In genomic region chr3:152772622-152773021, GRCh38 we compare ENCODE assay signal across 34 cellular contexts.
"Had no signal": no experiment of that assay in that cellular context is flagged by ENCODE, and none has a peak within 500 bp of the region (broad histone marks: within the 10 kb centered on the region; RNA-seq: fewer than 3 reads in every experiment).

No MANE protein-coding gene starts in this region.

- H3K36me3 Mint-ChIP-seq: activated CD4-positive, alpha-beta memory T cell treated with anti-CD3 and anti-CD28 coated beads for 36 hours; activated CD8-positive, alpha-beta memory T cell treated with anti-CD3 and anti-CD28 coated beads, Interleukin-2, amount 10 ng/mL, durations not matched to agents 7 days and 5 days; activated naive CD4-positive, alpha-beta T cell treated with anti-CD3 and anti-CD28 coated beads, Interleukin-2, amount 50 U/mL, for 24 hours; activated naive CD8-positive, alpha-beta T cell treated with anti-CD3 and anti-CD28 coated beads for 36 hours; brain had no signal

- ATAC-seq: activated CD4-positive, CD25-positive, alpha-beta regulatory T cell treated with anti-CD3 and anti-CD28 coated beads, Interleukin-2, amount 50 U/mL, for 24 hours; activated CD8-positive, alpha-beta memory T cell treated with anti-CD3 and anti-CD28 coated beads, Interleukin-2, amount 10 ng/mL, durations not matched to agents 7 days and 5 days; activated CD8-positive, alpha-beta T cell treated with anti-CD3 and anti-CD28 coated beads, Interleukin-2, amount 10 ng/mL, durations not matched to agents 7 days and 5 days; activated naive CD8-positive, alpha-beta T cell treated with anti-CD3 and anti-CD28 coated beads, Interleukin-2, amount 50 U/mL, for 24 hours; esophagus mucosa; T-helper 17 cell had no signal

- DNase-seq: activated B cell treated with CpG ODN at 0.5 μM for 24 hours; activated CD4-positive, alpha-beta memory T cell treated with anti-CD3 and anti-CD28 coated beads for 36 hours; activated CD4-positive, alpha-beta T cell treated with anti-CD3 and anti-CD28 coated beads, Interleukin-2, amount 10 ng/mL, durations not matched to agents 24 days and 14 days; activated CD8-positive, alpha-beta memory T cell treated with anti-CD3 and anti-CD28 coated beads, Interleukin-2, amount 10 ng/mL, durations not matched to agents 7 days and 5 days; activated CD8-positive, alpha-beta memory T cell treated with anti-CD3 and anti-CD28 coated beads, Interleukin-2, amount 50 U/mL, for 4 hours; activated CD8-positive, alpha-beta T cell treated with anti-CD3 and anti-CD28 coated beads, Interleukin-2, amount 10 ng/mL, durations not matched to agents 7 days and 5 days; activated effector memory CD4-positive, alpha-beta T cell treated with anti-CD3 and anti-CD28 coated beads, Interleukin-2, amount 50 U/mL, for 16 hours; activated naive CD4-positive, alpha-beta T cell treated with anti-CD3 and anti-CD28 coated beads for 36 hours; activated naive CD8-positive, alpha-beta T cell treated with anti-CD3 and anti-CD28 coated beads for 36 hours; activated naive CD8-positive, alpha-beta T cell treated with anti-CD3 and anti-CD28 coated beads, Interleukin-2, amount 50 U/mL, for 24 hours; activated T-cell treated with anti-CD3 and anti-CD28 coated beads, Interleukin-2, amount 50 U/mL, for 1 hour; activated T-cell treated with anti-CD3 and anti-CD28 coated beads, Interleukin-2, amount 50 U/mL, for 48 hours; central memory CD4-positive, alpha-beta T cell; cerebellar nuclear complex; colonic mucosa; effector CD8-positive, alpha-beta T cell; endodermal cell; foreskin fibroblast; head of caudate nucleus; T-helper 1 cell; T-helper 17 cell; T1000; WERI-Rb-1 had no signal

- FAIRE-seq: frontal cortex had no signal

- H3K4me1 ChIP-seq: ascending aorta, breast epithelium, colonic mucosa had no signal

- H3K27me3 ChIP-seq: ascending aorta, breast epithelium, cardiac muscle cell, colonic mucosa had no signal

- H3K27ac Mint-ChIP-seq: activated B cell treated with CpG ODN at 0.5 μM for 24 hours; activated CD4-positive, alpha-beta memory T cell treated with anti-CD3 and anti-CD28 coated beads for 36 hours; activated CD4-positive, alpha-beta T cell treated with anti-CD3 and anti-CD28 coated beads, Interleukin-2, amount 10 ng/mL, durations not matched to agents 24 days and 14 days; activated CD8-positive, alpha-beta memory T cell treated with anti-CD3 and anti-CD28 coated beads, Interleukin-2, amount 10 ng/mL, durations not matched to agents 7 days and 5 days; activated CD8-positive, alpha-beta T cell treated with anti-CD3 and anti-CD28 coated beads, Interleukin-2, amount 10 ng/mL, durations not matched to agents 7 days and 5 days; activated naive CD4-positive, alpha-beta T cell treated with anti-CD3 and anti-CD28 coated beads for 36 hours; activated naive CD4-positive, alpha-beta T cell treated with anti-CD3 and anti-CD28 coated beads, Interleukin-2, amount 50 U/mL, for 24 hours; activated naive CD8-positive, alpha-beta T cell treated with anti-CD3 and anti-CD28 coated beads for 36 hours; activated naive CD8-positive, alpha-beta T cell treated with anti-CD3 and anti-CD28 coated beads, Interleukin-2, amount 50 U/mL, for 24 hours; activated T-helper 1 cell treated with anti-CD3 and anti-CD28 coated beads, Interleukin-12 subunit alpha, Interleukin-12 subunit beta, Interleukin-2, Interleukin-4 antibody, amounts not matched to agents 30 ng/mL and 10 ng/mL and 1 ng/mL, durations not matched to agents 14 hours and 24 hours and 36 hours; activated T-helper 2 cell treated with anti-CD3 and anti-CD28 coated beads, Interferon-gamma antibody, Interleukin-2, Interleukin-4, amounts not matched to agents 10 μg/mL and 5 μg/mL and 100 μg/mL, durations not matched to agents 14 hours and 24 hours and 36 hours; brain; endodermal cell; T-helper 17 cell; T-helper 2 cell treated with Interferon-gamma antibody and Interleukin-4, amounts not matched to agents 5 μg/mL and 100 μg/mL, for 36 hours had no signal

- H3K9me3 Mint-ChIP-seq: activated B cell treated with CpG ODN at 0.5 μM for 24 hours; activated CD4-positive, alpha-beta memory T cell treated with anti-CD3 and anti-CD28 coated beads for 36 hours; activated CD4-positive, alpha-beta T cell treated with anti-CD3 and anti-CD28 coated beads, Interleukin-2, amount 10 ng/mL, durations not matched to agents 24 days and 14 days; activated naive CD4-positive, alpha-beta T cell treated with anti-CD3 and anti-CD28 coated beads, Interleukin-2, amount 50 U/mL, for 24 hours; activated naive CD8-positive, alpha-beta T cell treated with anti-CD3 and anti-CD28 coated beads for 36 hours; activated naive CD8-positive, alpha-beta T cell treated with anti-CD3 and anti-CD28 coated beads, Interleukin-2, amount 50 U/mL, for 24 hours; activated T-helper 1 cell treated with anti-CD3 and anti-CD28 coated beads, Interleukin-12 subunit alpha, Interleukin-12 subunit beta, Interleukin-2, Interleukin-4 antibody, amounts not matched to agents 30 ng/mL and 10 ng/mL and 1 ng/mL, durations not matched to agents 14 hours and 24 hours and 36 hours; activated T-helper 2 cell treated with anti-CD3 and anti-CD28 coated beads, Interferon-gamma antibody, Interleukin-2, Interleukin-4, amounts not matched to agents 10 μg/mL and 5 μg/mL and 100 μg/mL, durations not matched to agents 14 hours and 24 hours and 36 hours; T-helper 2 cell treated with Interferon-gamma antibody and Interleukin-4, amounts not matched to agents 5 μg/mL and 100 μg/mL, for 36 hours had no signal

- H3K9me3 ChIP-seq: ascending aorta, breast epithelium, colonic mucosa had no signal

- H3K4me3 Mint-ChIP-seq: activated B cell treated with CpG ODN at 0.5 μM for 24 hours; activated CD4-positive, alpha-beta memory T cell treated with anti-CD3 and anti-CD28 coated beads for 36 hours; activated CD4-positive, alpha-beta T cell treated with anti-CD3 and anti-CD28 coated beads, Interleukin-2, amount 10 ng/mL, durations not matched to agents 24 days and 14 days; activated CD8-positive, alpha-beta memory T cell treated with anti-CD3 and anti-CD28 coated beads, Interleukin-2, amount 10 ng/mL, durations not matched to agents 7 days and 5 days; activated CD8-positive, alpha-beta T cell treated with anti-CD3 and anti-CD28 coated beads, Interleukin-2, amount 10 ng/mL, durations not matched to agents 7 days and 5 days; activated naive CD4-positive, alpha-beta T cell treated with anti-CD3 and anti-CD28 coated beads for 36 hours; activated naive CD4-positive, alpha-beta T cell treated with anti-CD3 and anti-CD28 coated beads, Interleukin-2, amount 50 U/mL, for 24 hours; activated naive CD8-positive, alpha-beta T cell treated with anti-CD3 and anti-CD28 coated beads for 36 hours; activated naive CD8-positive, alpha-beta T cell treated with anti-CD3 and anti-CD28 coated beads, Interleukin-2, amount 50 U/mL, for 24 hours; activated T-helper 1 cell treated with anti-CD3 and anti-CD28 coated beads, Interleukin-12 subunit alpha, Interleukin-12 subunit beta, Interleukin-2, Interleukin-4 antibody, amounts not matched to agents 30 ng/mL and 10 ng/mL and 1 ng/mL, durations not matched to agents 14 hours and 24 hours and 36 hours; brain; endodermal cell; T-helper 17 cell; T-helper 2 cell treated with Interferon-gamma antibody and Interleukin-4, amounts not matched to agents 5 μg/mL and 100 μg/mL, for 36 hours had no signal

- H3K4me1 Mint-ChIP-seq: activated B cell treated with CpG ODN at 0.5 μM for 24 hours; activated CD4-positive, alpha-beta T cell treated with anti-CD3 and anti-CD28 coated beads, Interleukin-2, amount 10 ng/mL, durations not matched to agents 24 days and 14 days; activated CD8-positive, alpha-beta memory T cell treated with anti-CD3 and anti-CD28 coated beads, Interleukin-2, amount 10 ng/mL, durations not matched to agents 7 days and 5 days; activated naive CD4-positive, alpha-beta T cell treated with anti-CD3 and anti-CD28 coated beads, Interleukin-2, amount 50 U/mL, for 24 hours; activated naive CD8-positive, alpha-beta T cell treated with anti-CD3 and anti-CD28 coated beads for 36 hours; activated naive CD8-positive, alpha-beta T cell treated with anti-CD3 and anti-CD28 coated beads, Interleukin-2, amount 50 U/mL, for 24 hours; brain; endodermal cell; T-helper 17 cell had no signal

- H3K27me3 Mint-ChIP-seq: activated B cell treated with CpG ODN at 0.5 μM for 24 hours; activated CD4-positive, alpha-beta memory T cell treated with anti-CD3 and anti-CD28 coated beads for 36 hours; activated CD4-positive, alpha-beta T cell treated with anti-CD3 and anti-CD28 coated beads, Interleukin-2, amount 10 ng/mL, durations not matched to agents 24 days and 14 days; activated CD8-positive, alpha-beta memory T cell treated with anti-CD3 and anti-CD28 coated beads, Interleukin-2, amount 10 ng/mL, durations not matched to agents 7 days and 5 days; activated naive CD4-positive, alpha-beta T cell treated with anti-CD3 and anti-CD28 coated beads, Interleukin-2, amount 50 U/mL, for 24 hours; activated naive CD8-positive, alpha-beta T cell treated with anti-CD3 and anti-CD28 coated beads for 36 hours; activated naive CD8-positive, alpha-beta T cell treated with anti-CD3 and anti-CD28 coated beads, Interleukin-2, amount 50 U/mL, for 24 hours; T-helper 17 cell had no signal

- H3K27ac ChIP-seq: ascending aorta, breast epithelium, cardiac muscle cell, colonic mucosa, WERI-Rb-1 had no signal

- H3K36me3 ChIP-seq: ascending aorta, breast epithelium, cardiac muscle cell, colonic mucosa, WERI-Rb-1 had no signal

- H3K4me3 ChIP-seq: ascending aorta, breast epithelium, cardiac muscle cell, colonic mucosa had no signal
